8 cellular contexts compared by ENCODE assay signal in the genomic region with DNA sequence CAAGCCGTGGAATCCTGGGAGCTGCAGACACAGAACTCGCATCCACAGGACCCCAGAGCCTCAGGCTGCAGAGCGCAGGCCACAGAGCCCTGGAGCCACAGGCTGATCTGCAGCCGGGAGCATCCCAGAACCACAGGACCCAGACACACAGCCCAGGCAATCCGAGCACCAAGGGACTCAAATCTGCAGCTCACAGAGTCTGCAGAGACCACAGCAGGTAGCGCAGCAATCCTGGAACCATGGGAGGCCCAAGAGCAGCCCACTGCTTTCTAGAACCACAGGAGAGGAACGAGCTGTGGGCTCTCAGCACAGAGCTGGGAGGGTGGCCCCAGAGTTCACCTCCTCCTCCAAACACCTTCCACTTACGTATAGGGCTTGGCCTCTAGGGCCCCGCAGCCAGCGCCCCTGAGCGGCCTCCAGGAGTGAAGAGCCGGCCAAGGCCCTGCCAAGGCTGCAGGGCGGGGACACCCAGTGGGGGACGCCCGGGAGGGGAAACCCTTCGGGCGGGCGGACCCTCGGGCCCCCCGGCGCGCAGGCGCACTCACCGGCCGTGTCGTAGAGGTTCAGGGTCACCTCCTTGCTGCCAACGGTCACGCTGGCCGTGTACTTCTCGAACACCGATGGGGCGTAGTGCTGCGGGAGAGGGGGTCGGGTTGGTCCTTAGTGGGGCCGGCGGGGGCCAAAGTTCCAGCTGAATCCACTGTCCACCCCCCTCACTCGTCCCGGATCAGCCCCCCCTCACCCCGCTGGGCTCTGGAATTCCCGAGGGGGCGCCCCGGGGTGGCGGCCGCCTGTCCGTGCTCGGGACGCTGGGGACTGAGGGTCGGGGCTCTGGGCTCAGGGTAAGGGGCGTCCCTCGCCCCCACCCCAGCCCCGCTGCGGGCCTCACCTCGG. TPM values are rescaled to one million over a fixed set of nuclear protein-coding genes. Genes with fewer than 3 reads are reported as not detected.
DNase-seq lines count a peak whose midpoint lies in the region; ATAC-seq and TF ChIP-seq lines count a peak whose summit lies in the region.

No MANE protein-coding gene starts in this region.

- H3K9me3 ChIP-seq in A673 (ENCODE audit: low read depth, low read length, poor library complexity, severe bottlenecking) (no peaks in the 10 kb centered on the region), fibroblast of lung (ENCODE audit: control insufficient read depth, insufficient read depth, low read depth, low read length) (no peaks in the 10 kb centered on the region)

- H3K36me3 ChIP-seq in A673 (ENCODE audit: insufficient read depth, low read length, poor library complexity, severe bottlenecking) (peaks cover 10% of the 10 kb centered on the region), fibroblast of lung (ENCODE audit: control insufficient read depth, insufficient read depth, low read length) (peaks cover 8% of the 10 kb centered on the region), rectal smooth muscle tissue (ENCODE audit: control insufficient read depth, insufficient read depth, low read length) (peaks cover 5% of the 10 kb centered on the region)

- no TSS peak for BruUV-seq in A673 (replicated peaks; lab: Mats Ljungman, UMichigan)

- H3K4me1 ChIP-seq in A673 (ENCODE audit: insufficient read depth, low read length, poor library complexity, severe bottlenecking): peaks cover 21% of the 10 kb centered on the region
- peaks cover 28% of the 10 kb centered on the region for H3K4me1 ChIP-seq in fibroblast of lung (ENCODE audit: control insufficient read depth, extremely low read depth, insufficient read depth, low read length)
- peaks cover 27% of the 10 kb centered on the region for H3K4me1 ChIP-seq in rectal smooth muscle tissue (ENCODE audit: control insufficient read depth, insufficient read depth, low read length)

- no peak for TF ChIP-seq CTCF in A673 (conservative IDR thresholded peaks at IDR 0.05; ENCODE audit: low read depth, low read length)
- no peak for TF ChIP-seq CTCF in fibroblast of lung (conservative IDR thresholded peaks at IDR 0.05 in 1 of 2, IDR thresholded peaks at IDR 0.05 in 1 of 2; ENCODE audit: low read depth in 1 of 2, low read length in 2 of 2)

- no peak overlapping the region for H2AFZ ChIP-seq in fibroblast of lung (ENCODE audit: low read length)

- H3K4me2 ChIP-seq in fibroblast of lung (ENCODE audit: extremely low read depth, insufficient read depth, low read length): peak overlapping the region; percentile 59

- H3K27ac ChIP-seq in A673 (ENCODE audit: low read depth, low read length, poor library complexity, severe bottlenecking) (peak overlapping the region; percentile 44), fibroblast of lung (ENCODE audit: insufficient read depth, low read length) (no peak overlapping the region), rectal smooth muscle tissue (ENCODE audit: low read depth, low read length) (peak overlapping the region; percentile 31)

- peaks cover 17% of the 10 kb centered on the region for H3K79me2 ChIP-seq in fibroblast of lung (ENCODE audit: control insufficient read depth, insufficient read depth, low read length)

- peak overlapping the region; percentile 46 for H3K9ac ChIP-seq in fibroblast of lung (ENCODE audit: insufficient read depth, low read length)
- peak overlapping the region; percentile 39 for H3K9ac ChIP-seq in rectal smooth muscle tissue (ENCODE audit: low read length)

- POLR2A ChIA-PET in A673 (lab: Charles Lee; ENCODE audit: low non-redundant PET): interaction anchor here (0.7 kb wide), 1 partner anchor 8 kb away, joined by 5 read pairs; no protein-coding TSS in a partner anchor

- intact Hi-C loops in A673 (cut with micrococcal nuclease; ENCODE audit: unreplicated experiment): loop anchor here (5.0 kb wide), 1 partner anchor 96 kb away; no protein-coding TSS in a partner anchor

- H3K27me3 ChIP-seq in A673 (replicated peaks; ENCODE audit: insufficient read depth, low read depth, low read length, poor library complexity) (no peaks in the 10 kb centered on the region), fibroblast of lung (ENCODE audit: control insufficient read depth, insufficient read depth, low read length) (no peaks in the 10 kb centered on the region), rectal smooth muscle tissue (ENCODE audit: control insufficient read depth, insufficient read depth, low read length) (no peaks in the 10 kb centered on the region)

- no peaks in the 10 kb centered on the region for H4K20me1 ChIP-seq in fibroblast of lung (ENCODE audit: control insufficient read depth, extremely low read depth, insufficient read depth, low read length)

- H3K4me3 ChIP-seq in A673 (ENCODE audit: low read depth, low read length, poor library complexity, severe bottlenecking): peak overlapping the region; percentile 58
- peak overlapping the region; percentile 26 to 64 (median 62) for H3K4me3 ChIP-seq in fibroblast of lung (replicated peaks in 1 of 4; ENCODE audit: control extremely low read depth in 1 of 4, insufficient read depth in 1 of 4, low read depth in 3 of 4, low read length in 4 of 4)
- peak overlapping the region; percentile 51 for H3K4me3 ChIP-seq in rectal smooth muscle tissue (ENCODE audit: low read length)

- ATAC-seq in HG02973 (IDR thresholded peaks at IDR 0.05; ENCODE audit: unreplicated experiment): peak; percentile 15
- no peak for ATAC-seq in HG02938 (IDR thresholded peaks at IDR 0.05; ENCODE audit: unreplicated experiment)
- no peak for ATAC-seq in HG03378 (IDR thresholded peaks at IDR 0.05; ENCODE audit: unreplicated experiment)

- no peak for DNase-seq in A673 (ENCODE audit: low spot score)
- peak; percentile 86 for DNase-seq in activated CD8-positive, alpha-beta memory T cell treated with anti-CD3 and anti-CD28 coated beads for 24 hours
- no peak for DNase-seq in fibroblast of lung (ENCODE audit: low read depth in 2 of 2)
- DNase-seq in NCI-H69 (lab: John Stamatoyannopoulos, UW): no peak

- CTCF ChIA-PET in A673 (lab: Charles Lee): interaction anchor here (0.7 to 4.6 kb wide), 10 partner anchors 11 to 575 kb away, joined by 3 to 82 read pairs (median 6); a partner anchor contains a TSS

RNA-seq across cellular contexts. Expression of a gene that starts 0.6 kb away (rescaled TPM):
- total RNA-seq in A673 (2021) (21.1 and 24.3 TPM in 2 replicates), fibroblast of lung (5.6 and 6.8 TPM in 2 replicates)
- 2.3 and 4.8 TPM in 2 replicates for polyA plus RNA-seq in fibroblast of lung
- 4.2 and 8.9 TPM in 2 replicates for polyA plus RNA-seq in fibroblast of lung (2012)
- 4.7 and 8.5 TPM in 2 replicates for polyA minus RNA-seq in fibroblast of lung (ENCODE audit: low replicate concordance)

RNA-seq across cellular contexts. Expression of a gene that starts 11.0 kb away (rescaled TPM):
- total RNA-seq in A673 (2021) (23.8 and 24.5 TPM in 2 replicates), fibroblast of lung (2.1 and 3.5 TPM in 2 replicates)
- polyA plus RNA-seq in fibroblast of lung: 1.2 and 1.7 TPM in 2 replicates
- polyA plus RNA-seq in fibroblast of lung (2012): 8.7 and 9.8 TPM in 2 replicates
- 12.2 and 13.1 TPM in 2 replicates for polyA minus RNA-seq in fibroblast of lung (ENCODE audit: low replicate concordance)
